Comparison of ENCODE assay signal across 8 cellular contexts in the genomic region with DNA sequence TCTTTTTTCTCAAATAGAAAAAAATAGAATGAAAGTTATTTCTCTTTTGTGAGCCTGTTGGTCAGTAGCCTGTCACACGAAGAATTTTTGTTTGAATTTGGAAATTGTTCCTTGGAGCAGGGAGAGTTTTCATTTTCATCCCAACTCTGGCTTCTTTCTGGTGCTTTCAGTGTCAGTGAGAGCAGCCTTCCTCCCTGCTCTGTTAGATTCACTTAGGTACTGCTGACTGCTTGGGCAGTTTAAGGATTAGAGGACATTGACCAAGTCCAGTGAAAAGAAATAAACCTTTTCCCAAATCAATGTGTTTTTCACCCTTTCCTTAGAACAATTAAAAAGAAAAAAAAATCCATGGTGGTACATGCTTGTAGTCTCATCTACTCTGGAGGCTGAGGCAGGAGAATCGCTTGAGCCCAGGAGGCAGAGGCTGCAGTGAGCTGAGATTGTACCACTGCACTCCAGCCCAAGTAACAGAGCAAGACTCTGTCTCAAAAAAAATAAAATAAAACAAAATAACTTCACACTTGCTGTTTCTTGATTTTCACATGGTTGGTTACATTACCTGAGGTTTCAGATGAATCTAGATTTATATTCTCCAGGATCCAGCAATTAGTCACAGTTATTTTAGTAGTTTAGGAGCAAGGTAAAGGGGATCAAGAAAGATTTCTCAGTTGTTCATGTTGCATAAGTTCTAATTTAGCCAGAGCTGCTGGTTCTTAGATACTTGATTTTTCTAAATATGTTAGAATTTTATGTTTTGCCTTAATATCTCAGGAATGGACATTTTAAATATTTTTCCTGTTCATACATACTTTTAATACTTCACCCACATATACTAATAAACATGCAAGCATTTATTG.
DNase-seq lines count a peak whose midpoint lies in the region; ATAC-seq and TF ChIP-seq lines count a peak whose summit lies in the region.

No MANE protein-coding gene starts in this region.

- POLR2A ChIA-PET in MCF 10A (lab: Yijun Ruan, JAX): interaction anchor here (0.7 to 4.9 kb wide), 18 partner anchors 12 to 592 kb away, joined by 3 to 89 read pairs (median 14); a partner anchor contains a TSS

- H3K4me3 ChIP-seq in H7 (ENCODE audit: insufficient read depth, low read depth, low read length): no peak overlapping the region

- peak overlapping the region; percentile 69 for H3K4me3 Mint-ChIP-seq in activated T-cell treated with anti-CD3 and anti-CD28 coated beads, Interleukin-2, amount 50 U/mL, for 24 hours
- peak overlapping the region; percentile 63 for H3K4me3 Mint-ChIP-seq in MCF 10A (ENCODE audit: unreplicated experiment)
- no peak overlapping the region for H3K4me3 Mint-ChIP-seq in type B pancreatic cell

- DNase-seq in activated T-cell treated with anti-CD3 and anti-CD28 coated beads, Interleukin-2, amount 50 U/mL, for 24 hours: no peak
- DNase-seq in activated T-cell treated with anti-CD3 and anti-CD28 coated beads, Interleukin-2, amount 50 U/mL, for 1 hour: no peak
- DNase-seq in MCF 10A (ENCODE audit: unreplicated experiment): no peak
- DNase-seq in type B pancreatic cell (ENCODE audit: extremely low spot score, unreplicated experiment): no peak
- DNase-seq in GM19238 (ENCODE audit: insufficient read length, low spot score): no peak
- no peak for DNase-seq in H7
- DNase-seq in LoVo (ENCODE audit: low spot score): no peak

- no peaks in the 10 kb centered on the region for H3K27me3 ChIP-seq in H7 (ENCODE audit: control insufficient read depth, insufficient read depth, low read length)

- CTCF ChIA-PET in MCF 10A (lab: Yijun Ruan, JAX): interaction anchor here (0.7 kb wide), 1 partner anchor 183 kb away, joined by 4 read pairs; no protein-coding TSS in a partner anchor

- BruUV-seq in MCF 10A (replicated peaks; lab: Mats Ljungman, UMichigan): no TSS peak

- peak overlapping the region; percentile 90 for H3K27ac Mint-ChIP-seq in activated T-cell treated with anti-CD3 and anti-CD28 coated beads, Interleukin-2, amount 50 U/mL, for 24 hours
- peak overlapping the region; percentile 93 for H3K27ac Mint-ChIP-seq in MCF 10A (ENCODE audit: low read depth, unreplicated experiment)
- H3K27ac Mint-ChIP-seq in type B pancreatic cell: peak overlapping the region; percentile 86

- ATAC-seq in HG03565 (IDR thresholded peaks at IDR 0.05; ENCODE audit: unreplicated experiment): peak; percentile 13

- no peaks in the 10 kb centered on the region for H3K9me3 Mint-ChIP-seq in activated T-cell treated with anti-CD3 and anti-CD28 coated beads, Interleukin-2, amount 50 U/mL, for 24 hours
- H3K9me3 Mint-ChIP-seq in MCF 10A (ENCODE audit: unreplicated experiment) (no peaks in the 10 kb centered on the region), type B pancreatic cell (no peaks in the 10 kb centered on the region)

- no peaks in the 10 kb centered on the region for H3K27me3 Mint-ChIP-seq in activated T-cell treated with anti-CD3 and anti-CD28 coated beads, Interleukin-2, amount 50 U/mL, for 24 hours
- H3K27me3 Mint-ChIP-seq in MCF 10A (ENCODE audit: insufficient read depth, unreplicated experiment) (no peaks in the 10 kb centered on the region), type B pancreatic cell (no peaks in the 10 kb centered on the region)

- H3K36me3 ChIP-seq in H7 (replicated peaks; ENCODE audit: control insufficient read depth, insufficient read depth, low read length): no peaks in the 10 kb centered on the region

- no peak for TF ChIP-seq CTCF in MCF 10A (IDR thresholded peaks at IDR 0.05; ENCODE audit: unreplicated experiment)
- no peak for TF ChIP-seq CTCF in type B pancreatic cell (conservative IDR thresholded peaks at IDR 0.05)

- H3K4me1 Mint-ChIP-seq in activated T-cell treated with anti-CD3 and anti-CD28 coated beads, Interleukin-2, amount 50 U/mL, for 24 hours (ENCODE audit: low read depth): peaks cover 64% of the 10 kb centered on the region
- peaks cover 43% of the 10 kb centered on the region for H3K4me1 Mint-ChIP-seq in MCF 10A (ENCODE audit: insufficient read depth, unreplicated experiment)
- H3K4me1 Mint-ChIP-seq in type B pancreatic cell (ENCODE audit: unreplicated experiment): peaks cover 16% of the 10 kb centered on the region

- H3K36me3 Mint-ChIP-seq in activated T-cell treated with anti-CD3 and anti-CD28 coated beads, Interleukin-2, amount 50 U/mL, for 24 hours (ENCODE audit: low read depth): no peaks in the 10 kb centered on the region
- H3K36me3 Mint-ChIP-seq in MCF 10A (ENCODE audit: insufficient read depth, unreplicated experiment) (no peaks in the 10 kb centered on the region), type B pancreatic cell (no peaks in the 10 kb centered on the region)

- intact Hi-C loops in MCF 10A (cut with micrococcal nuclease): loop anchor here (2.0 kb wide), 1 partner anchor 63 kb away; a partner anchor contains a TSS
